ENCODE assay signal across 22 cellular contexts in genomic region chr18:73258375-73259087, GRCh38.
"Had no signal": no experiment of that assay in that cellular context is flagged by ENCODE, and none has a peak within 500 bp of the region (broad histone marks: within the 10 kb centered on the region; RNA-seq: fewer than 3 reads in every experiment).

No MANE protein-coding gene starts in this region.

- H3K27ac Mint-ChIP-seq: activated naive CD4-positive, alpha-beta T cell treated with anti-CD3 and anti-CD28 coated beads, Interleukin-2, amount 50 U/mL, for 72 hours; activated T-helper 17 cell treated with anti-CD3 and anti-CD28 coated beads, Interleukin-2, amount 50 U/mL, for 72 hours; dendritic cell treated with granulocyte-macrophage colony-stimulating factor and Interleukin-4, amounts not matched to agents 40 ng/mL and 50 ng/mL, for 4 days; neural progenitor cell had no signal

- H3K27me3 Mint-ChIP-seq: activated T-helper 17 cell treated with anti-CD3 and anti-CD28 coated beads, Interleukin-2, amount 50 U/mL, for 72 hours; dendritic cell treated with granulocyte-macrophage colony-stimulating factor and Interleukin-4, amounts not matched to agents 40 ng/mL and 50 ng/mL, for 4 days had no signal

- H3K36me3 Mint-ChIP-seq: activated naive CD4-positive, alpha-beta T cell treated with anti-CD3 and anti-CD28 coated beads, Interleukin-2, amount 50 U/mL, for 72 hours; neural progenitor cell had no signal

- H3K4me1 Mint-ChIP-seq: activated T-helper 17 cell treated with anti-CD3 and anti-CD28 coated beads, Interleukin-2, amount 50 U/mL, for 72 hours; neural progenitor cell had no signal

- H3K4me3 Mint-ChIP-seq: activated T-helper 17 cell treated with anti-CD3 and anti-CD28 coated beads, Interleukin-2, amount 50 U/mL, for 72 hours; dendritic cell treated with granulocyte-macrophage colony-stimulating factor and Interleukin-4, amounts not matched to agents 40 ng/mL and 50 ng/mL, for 4 days; neural progenitor cell had no signal

- H3K36me3 ChIP-seq: brain microvascular endothelial cell, lower lobe of right lung, neural progenitor cell, uterus, WERI-Rb-1 had no signal

- H3K9me3 Mint-ChIP-seq: activated naive CD4-positive, alpha-beta T cell treated with anti-CD3 and anti-CD28 coated beads, Interleukin-2, amount 50 U/mL, for 72 hours; dendritic cell treated with granulocyte-macrophage colony-stimulating factor and Interleukin-4, amounts not matched to agents 40 ng/mL and 50 ng/mL, for 4 days; neural progenitor cell had no signal

- DNase-seq: activated T-cell treated with anti-CD3 and anti-CD28 coated beads, Interleukin-2, amount 50 U/mL, for 1 hour; aorta; brain microvascular endothelial cell; caudate nucleus; effector CD4-positive, alpha-beta T cell; erythroblast; foreskin fibroblast; lower lobe of right lung; mesendoderm; mucosa of descending colon; posterior cingulate gyrus; stimulated activated CD4-positive, alpha-beta T cell treated with anti-CD3 and anti-CD28 coated beads, Interleukin-2, amount 100 ng/mL, for 48 hours; stimulated activated CD8-positive, alpha-beta memory T cell treated with anti-CD3 and anti-CD28 coated beads, Interleukin-4, amount 100 ng/mL, for 48 hours; stimulated activated naive CD4-positive, alpha-beta T cell; testis; trophoblast cell; uterus; WERI-Rb-1 had no signal

- H3K27ac ChIP-seq: brain microvascular endothelial cell, lower lobe of right lung, neural progenitor cell, testis, uterus, WERI-Rb-1 had no signal

- H3K4me3 ChIP-seq: lower lobe of right lung, mucosa of descending colon, neural progenitor cell, testis, uterus had no signal

- H3K9ac ChIP-seq: neural progenitor cell had no signal

- H3K9me3 ChIP-seq: lower lobe of right lung, mucosa of descending colon, testis, uterus had no signal
